In genomic region chr4:180455226-180455625, GRCh38 we compare ENCODE assay signal across 25 cellular contexts.
DNase-seq lines count a peak whose midpoint lies in the region; ATAC-seq lines count a peak whose summit lies in the region.
"Had no signal": no experiment of that assay in that cellular context is flagged by ENCODE, and none has a peak within 500 bp of the region (broad histone marks: within the 10 kb centered on the region; RNA-seq: fewer than 3 reads in every experiment).

No MANE protein-coding gene starts in this region.

- ATAC-seq in HG02938 (IDR thresholded peaks at IDR 0.05; ENCODE audit: unreplicated experiment) (no peak), esophagus mucosa (no peak)
- ATAC-seq: gastroesophageal sphincter, T-helper 17 cell had no signal

- peak; percentile 8 for DNase-seq in NCI-H2029 (lab: John Stamatoyannopoulos, UW)
- no peak for DNase-seq in NCI-H2029 treated with DMSO at 0.1 percent for 48 hours (lab: John Stamatoyannopoulos, UW)
- DNase-seq in NCI-H69 (lab: John Stamatoyannopoulos, UW): peak; percentile 28
- peak; percentile 47 for DNase-seq in iPS DF 19.7 (ENCODE audit: low read depth, low spot score)
- no peak for DNase-seq in GOT3 (lab: John Stamatoyannopoulos, UW)
- no peak for DNase-seq in T-helper 9 cell
- DNase-seq: 8988T; activated CD4-positive, alpha-beta T cell treated with anti-CD3 and anti-CD28 coated beads for 48 hours; activated naive CD4-positive, alpha-beta T cell; activated T-cell treated with anti-CD3 and anti-CD28 coated beads, Interleukin-2, amount 50 U/mL, for 48 hours; amniotic stem cell; CD4-positive, CD25-positive, alpha-beta regulatory T cell; cortex of kidney; endodermal cell; hypothalamus; kidney glomerular epithelial cell; NCI-H1092; NCI-H524 treated with DMSO at 0.1 percent for 48 hours; SK-N-SH; stomach; T-helper 17 cell; tibial artery had no signal

Comparison
In these comparisons a context has a peak if more than half of its experiments do, and no peak if none do; other contexts are left out.
1. DNase-seq: peak in NCI-H2029 (single experiment), NCI-H69 (single experiment) and iPS DF 19.7 (single experiment); none in NCI-H2029 treated with DMSO at 0.1 percent for 48 hours (single experiment), GOT3 (single experiment) and T-helper 9 cell (single experiment).